ENCODE assay signal across 14 cellular contexts in genomic region chr10:110068780-110069179, GRCh38.
A peak's percentile ranks its signal among the peaks of the same experiment; 100 is the strongest.
DNase-seq lines count a peak whose midpoint lies in the region; ATAC-seq and TF ChIP-seq lines count a peak whose summit lies in the region.
"Had no signal": no experiment of that assay in that cellular context is flagged by ENCODE, and none has a peak within 500 bp of the region (broad histone marks: within the 10 kb centered on the region; RNA-seq: fewer than 3 reads in every experiment).

No MANE protein-coding gene starts in this region.

- TF ChIP-seq POLR2A in adrenal gland (IDR thresholded peaks at IDR 0.05): no peak

- H3K4me1 ChIP-seq in HEK293 (ENCODE audit: control insufficient read depth, insufficient read depth, low read length) (peaks cover 35% of the 10 kb centered on the region), adrenal gland (replicated peaks in 1 of 2) (peaks cover 3 to 32% of the 10 kb centered on the region in 2 donors)

- H3K4me1 Mint-ChIP-seq in CD14-positive monocyte (peaks cover 63% of the 10 kb centered on the region), natural killer cell (peaks cover 72 to 83% of the 10 kb centered on the region in 2 donors)
- H3K4me1 Mint-ChIP-seq in activated T-helper 2 cell treated with anti-CD3 and anti-CD28 coated beads, Interferon-gamma antibody, Interleukin-2, Interleukin-4, amounts not matched to agents 10 μg/mL and 5 μg/mL and 100 μg/mL, durations not matched to agents 14 hours and 24 hours and 36 hours (ENCODE audit: low read depth): peaks cover 70% of the 10 kb centered on the region

- intact Hi-C loops in CD14-positive monocyte (cut with micrococcal nuclease) (loop anchor here (5.0 kb wide), 2 partner anchors 34 to 56 kb away; no protein-coding TSS in a partner anchor), natural killer cell (cut with micrococcal nuclease) (loop anchor here (1.0 to 2.0 kb wide), 2 partner anchors 8 to 60 kb away; no protein-coding TSS in a partner anchor), adrenal gland (cut with DNase I) (no loop called here)
- intact Hi-C loops in activated T-helper 2 cell treated with anti-CD3 and anti-CD28 coated beads, Interferon-gamma antibody, Interleukin-2, Interleukin-4, amounts not matched to agents 10 μg/mL and 5 μg/mL and 100 μg/mL, durations not matched to agents 14 hours and 24 hours and 36 hours (cut with micrococcal nuclease): loop anchor here (1.0 to 5.0 kb wide), 4 partner anchors 9 to 804 kb away; partner anchors contain the start of genes PDCD4 and XPNPEP1

- ATAC-seq in natural killer cell (no peak), HG03159 (IDR thresholded peaks at IDR 0.05; ENCODE audit: unreplicated experiment) (no peak), GM19023 (IDR thresholded peaks at IDR 0.05; ENCODE audit: unreplicated experiment) (no peak)

- H3K27ac Mint-ChIP-seq in CD14-positive monocyte (peak overlapping the region; percentile 89 to 97 (median 94)), natural killer cell (peak overlapping the region; percentile 84 to 92)
- peak overlapping the region; percentile 95 for H3K27ac Mint-ChIP-seq in activated T-helper 2 cell treated with anti-CD3 and anti-CD28 coated beads, Interferon-gamma antibody, Interleukin-2, Interleukin-4, amounts not matched to agents 10 μg/mL and 5 μg/mL and 100 μg/mL, durations not matched to agents 14 hours and 24 hours and 36 hours

- no peaks in the 10 kb centered on the region for H3K9me3 ChIP-seq in HEK293 (ENCODE audit: control insufficient read depth, insufficient read depth, low read depth, low read length)
- no peaks in the 10 kb centered on the region for H3K9me3 ChIP-seq in adrenal gland (replicated peaks in 1 of 3)

- no peak for DNase-seq in CD14-positive monocyte (ENCODE audit: low spot score)
- DNase-seq in activated T-helper 2 cell treated with anti-CD3 and anti-CD28 coated beads, Interferon-gamma antibody, Interleukin-2, Interleukin-4, amounts not matched to agents 10 μg/mL and 5 μg/mL and 100 μg/mL, durations not matched to agents 14 hours and 24 hours and 36 hours (ENCODE audit: low spot score): no peak
- no peak for DNase-seq in natural killer cell
- no peak for DNase-seq in adrenal gland
- DNase-seq in activated gamma-delta T cell treated with Interleukin-2 at 50 U/mL for 16 hours: no peak
- DNase-seq: activated CD8-positive, alpha-beta memory T cell treated with anti-CD3 and anti-CD28 coated beads for 24 hours; head of caudate nucleus; IMR-90; NCI-H1930; NK-92 treated with Interleukin-12 subunit alpha and Interleukin-12 subunit beta, amount 100 ng/mL, for 24 hours had no signal

- H3K36me3 ChIP-seq in HEK293 (ENCODE audit: control insufficient read depth in 2 of 2, insufficient read depth in 1 of 2, low read length in 2 of 2) (no peaks in the 10 kb centered on the region), adrenal gland (replicated peaks in 1 of 2) (no peaks in the 10 kb centered on the region)

- H3K9me3 Mint-ChIP-seq in CD14-positive monocyte (peaks cover 0 to 4% (median 0%) of the 10 kb centered on the region in 7 donors), natural killer cell (no peaks in the 10 kb centered on the region)
- no peaks in the 10 kb centered on the region for H3K9me3 Mint-ChIP-seq in activated T-helper 2 cell treated with anti-CD3 and anti-CD28 coated beads, Interferon-gamma antibody, Interleukin-2, Interleukin-4, amounts not matched to agents 10 μg/mL and 5 μg/mL and 100 μg/mL, durations not matched to agents 14 hours and 24 hours and 36 hours

- TF ChIP-seq CTCF in CD14-positive monocyte (IDR thresholded peaks at IDR 0.05) (no peak), HEK293 (tag by site-specific recombination; IDR thresholded peaks at IDR 0.05) (no peak), natural killer cell (IDR thresholded peaks at IDR 0.05) (no peak), adrenal gland (IDR thresholded peaks at IDR 0.05) (no peak)

- no peaks in the 10 kb centered on the region for H3K27me3 ChIP-seq in adrenal gland

- WGBS in adrenal gland, 4 donors: 79 to 84% (median 81%) methylated on average over 7 of the region's 7 CpGs

- POLR2A ChIA-PET in HEK293 (lab: Yijun Ruan, JAX): no interaction called here

- CTCF ChIA-PET in HEK293 (lab: Yijun Ruan, JAX): interaction anchor here (0.6 to 1.3 kb wide), 3 partner anchors 41 to 185 kb away, joined by 3 read pairs; no protein-coding TSS in a partner anchor

- H3K4me3 Mint-ChIP-seq in CD14-positive monocyte (peak overlapping the region in 1 of 2 donors; percentile 24), natural killer cell (peak overlapping the region; percentile 87)
- peak overlapping the region; percentile 11 for H3K4me3 Mint-ChIP-seq in activated T-helper 2 cell treated with anti-CD3 and anti-CD28 coated beads, Interferon-gamma antibody, Interleukin-2, Interleukin-4, amounts not matched to agents 10 μg/mL and 5 μg/mL and 100 μg/mL, durations not matched to agents 14 hours and 24 hours and 36 hours (ENCODE audit: low read depth)

- H3K27ac ChIP-seq in HEK293 (ENCODE audit: extremely low read depth, low read depth, low read length) (no peak overlapping the region), adrenal gland (no peak overlapping the region)
- H3K27ac ChIP-seq: C4-2B had no signal

- H3K36me3 Mint-ChIP-seq in CD14-positive monocyte: peaks cover 9 to 13% of the 10 kb centered on the region in 2 donors
- peaks cover 4% of the 10 kb centered on the region for H3K36me3 Mint-ChIP-seq in activated T-helper 2 cell treated with anti-CD3 and anti-CD28 coated beads, Interferon-gamma antibody, Interleukin-2, Interleukin-4, amounts not matched to agents 10 μg/mL and 5 μg/mL and 100 μg/mL, durations not matched to agents 14 hours and 24 hours and 36 hours (ENCODE audit: low read depth)
- no peaks in the 10 kb centered on the region for H3K36me3 Mint-ChIP-seq in natural killer cell

- H3K4me3 ChIP-seq in HEK293 (ENCODE audit: low read depth, low read length) (no peak overlapping the region), adrenal gland (no peak overlapping the region)

- H3K27me3 Mint-ChIP-seq in CD14-positive monocyte (ENCODE audit: low read depth in 3 of 3): no peaks in the 10 kb centered on the region
- no peaks in the 10 kb centered on the region for H3K27me3 Mint-ChIP-seq in activated T-helper 2 cell treated with anti-CD3 and anti-CD28 coated beads, Interferon-gamma antibody, Interleukin-2, Interleukin-4, amounts not matched to agents 10 μg/mL and 5 μg/mL and 100 μg/mL, durations not matched to agents 14 hours and 24 hours and 36 hours (ENCODE audit: low read depth)
- H3K27me3 Mint-ChIP-seq in natural killer cell (ENCODE audit: low read depth in 2 of 2): no peaks in the 10 kb centered on the region

TF ChIP-seq in HEK293, 187 proteins besides CTCF, POLR2A, EP300 and RAD21:
- peak; percentile 21; the same call in 1 of the 2 replicates for TF ChIP-seq GLIS1 (tag by site-specific recombination; IDR thresholded peaks at IDR 0.05)
- no peak for TF ChIP-seq KLF16 (tag by site-specific recombination; IDR thresholded peaks at IDR 0.05)

Comparison
In these comparisons a context has a peak if more than half of its experiments do, and no peak if none do; other contexts are left out.
1. intact Hi-C loops: an anchor here in CD14-positive monocyte (5.0 kb wide), activated T-helper 2 cell treated with anti-CD3 and anti-CD28 coated beads, Interferon-gamma antibody, Interleukin-2, Interleukin-4, amounts not matched to agents 10 μg/mL and 5 μg/mL and 100 μg/mL, durations not matched to agents 14 hours and 24 hours and 36 hours (1.0 to 5.0 kb wide) and natural killer cell (1.0 to 2.0 kb wide); none called in adrenal gland.